Comparison of ENCODE assay signal across 19 cellular contexts in the genomic region with DNA sequence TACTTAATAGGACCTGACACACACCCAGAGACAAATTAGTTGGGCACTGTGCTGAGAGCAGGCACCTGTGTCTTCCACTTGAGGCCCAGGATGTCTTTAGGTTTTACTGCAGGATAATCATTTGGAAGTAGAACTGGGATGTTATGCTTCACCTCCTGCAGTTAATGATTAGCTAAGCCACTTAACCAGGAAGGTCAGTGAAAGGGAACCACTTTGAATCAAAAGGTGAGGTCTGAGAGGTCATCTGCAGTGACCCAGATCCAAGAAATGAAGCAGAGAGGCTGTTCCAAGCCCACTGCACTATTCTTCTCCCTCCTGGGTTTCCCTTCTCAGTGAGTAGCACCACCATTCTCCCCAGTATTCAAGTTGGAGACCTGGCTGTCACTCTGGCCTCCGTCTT.
"Had no signal": no experiment of that assay in that cellular context is flagged by ENCODE, and none has a peak within 500 bp of the region (broad histone marks: within the 10 kb centered on the region; RNA-seq: fewer than 3 reads in every experiment).

No MANE protein-coding gene starts in this region.

- DNase-seq: activated B cell treated with CpG ODN at 0.5 μM for 24 hours; activated CD4-positive, alpha-beta T cell treated with anti-CD3 and anti-CD28 coated beads for 48 hours; activated naive CD8-positive, alpha-beta T cell treated with anti-CD3 and anti-CD28 coated beads for 36 hours; amygdala; esophagus squamous epithelium; left cardiac atrium; mammary epithelial cell; naive thymus-derived CD4-positive, alpha-beta T cell; right cardiac atrium; trophoblast cell had no signal

- ATAC-seq: left cardiac atrium; naive thymus-derived CD4-positive, alpha-beta T cell; right cardiac atrium had no signal

- H3K36me3 Mint-ChIP-seq: activated naive CD8-positive, alpha-beta T cell treated with anti-CD3 and anti-CD28 coated beads for 36 hours; brain had no signal

- H3K27me3 Mint-ChIP-seq: activated B cell treated with CpG ODN at 0.5 μM for 24 hours; activated naive CD8-positive, alpha-beta T cell treated with anti-CD3 and anti-CD28 coated beads for 36 hours; central memory CD8-positive, alpha-beta T cell; progenitor cell of endocrine pancreas; stimulated activated naive CD8-positive, alpha-beta T cell treated with anti-CD3 and anti-CD28 coated beads, Interleukin-15, Interleukin-2, amounts not matched to agents 100 ng/mL and 50 ng/mL, for 24 hours had no signal

- H3K4me1 Mint-ChIP-seq: activated naive CD8-positive, alpha-beta T cell treated with anti-CD3 and anti-CD28 coated beads for 36 hours; brain had no signal

- H3K36me3 ChIP-seq: esophagus squamous epithelium, suprapubic skin had no signal

- H3K27ac ChIP-seq: coronary artery, esophagus squamous epithelium, suprapubic skin had no signal

- H3K9me3 ChIP-seq: esophagus squamous epithelium, suprapubic skin had no signal

- H3K4me3 ChIP-seq: coronary artery, esophagus squamous epithelium, smooth muscle cell, suprapubic skin had no signal

- H3K4me2 ChIP-seq: smooth muscle cell had no signal

- H3K27ac Mint-ChIP-seq: activated B cell treated with CpG ODN at 0.5 μM for 24 hours; activated naive CD8-positive, alpha-beta T cell treated with anti-CD3 and anti-CD28 coated beads for 36 hours; activated T-helper 1 cell treated with anti-CD3 and anti-CD28 coated beads, Interleukin-12 subunit alpha, Interleukin-12 subunit beta, Interleukin-2, Interleukin-4 antibody, amounts not matched to agents 30 ng/mL and 10 ng/mL and 1 ng/mL, durations not matched to agents 14 hours and 24 hours and 36 hours; brain; progenitor cell of endocrine pancreas; stimulated activated naive CD8-positive, alpha-beta T cell treated with anti-CD3 and anti-CD28 coated beads, Interleukin-15, Interleukin-2, amounts not matched to agents 100 ng/mL and 50 ng/mL, for 24 hours had no signal

- H3K27me3 ChIP-seq: esophagus squamous epithelium, suprapubic skin had no signal

- H3K4me3 Mint-ChIP-seq: activated B cell treated with CpG ODN at 0.5 μM for 24 hours; activated naive CD8-positive, alpha-beta T cell treated with anti-CD3 and anti-CD28 coated beads for 36 hours; activated T-helper 1 cell treated with anti-CD3 and anti-CD28 coated beads, Interleukin-12 subunit alpha, Interleukin-12 subunit beta, Interleukin-2, Interleukin-4 antibody, amounts not matched to agents 30 ng/mL and 10 ng/mL and 1 ng/mL, durations not matched to agents 14 hours and 24 hours and 36 hours; brain; central memory CD8-positive, alpha-beta T cell; naive thymus-derived CD4-positive, alpha-beta T cell; stimulated activated naive CD8-positive, alpha-beta T cell treated with anti-CD3 and anti-CD28 coated beads, Interleukin-15, Interleukin-2, amounts not matched to agents 100 ng/mL and 50 ng/mL, for 24 hours had no signal

- FAIRE-seq: TTC549 had no signal

- H3K9me3 Mint-ChIP-seq: central memory CD8-positive, alpha-beta T cell had no signal
